ENCODE assay signal across 8 cellular contexts in genomic region chr17:20851630-20852540, GRCh38.
DNase-seq lines count a peak whose midpoint lies in the region; ATAC-seq and TF ChIP-seq lines count a peak whose summit lies in the region.
"Not testable (repeated sequence)": the region's sequence is repeated elsewhere in the genome, so short reads cannot be mapped to it uniquely, and the experiment has no call there.

No MANE protein-coding gene starts in this region.

- not testable (repeated sequence) for H3K9me3 ChIP-seq in CD4-positive, alpha-beta memory T cell (ENCODE audit: control insufficient read depth in 1 of 2, low read length in 2 of 2); MG63; Panc1 (ENCODE audit: control insufficient read depth, insufficient read depth, low read depth, low read length); iPS-18c (ENCODE audit: control insufficient read depth, insufficient read depth, low read length); neuronal stem cell (replicated peaks in 1 of 2; ENCODE audit: control insufficient read depth in 2 of 2, insufficient read depth in 1 of 2, low read depth in 1 of 2, low read length in 2 of 2)

- peak overlapping the region; percentile 19 for H4K8ac ChIP-seq in neuronal stem cell (ENCODE audit: low read depth, low read length)

- not testable (repeated sequence) for H3K4me1 ChIP-seq in CD4-positive, alpha-beta memory T cell (ENCODE audit: insufficient read depth, low read length); Panc1 (ENCODE audit: control insufficient read depth, insufficient read depth, low read length); neuronal stem cell (ENCODE audit: control insufficient read depth in 2 of 2, insufficient read depth in 1 of 2, low read depth in 1 of 2, low read length in 2 of 2)

- not testable (repeated sequence) for H2AK5ac ChIP-seq in neuronal stem cell (ENCODE audit: low read depth, low read length)

- TF ChIP-seq CTCF in Panc1 (IDR thresholded peaks at IDR 0.05) = not testable (repeated sequence)

- DNase-seq in CD4-positive, alpha-beta memory T cell; Panc1 (ENCODE audit: low read depth, low spot score); activated naive CD4-positive, alpha-beta T cell treated with anti-CD3 and anti-CD28 coated beads, Interleukin-2, amount 10 ng/mL, durations not matched to agents 7 days and 5 days; effector memory CD8-positive, alpha-beta T cell: not testable (repeated sequence)
- DNase-seq in MG63 (peak; percentile 51), neuronal stem cell (ENCODE audit: low spot score) (peak; percentile 26), superior temporal gyrus (ENCODE audit: extremely low spot score) (peak; percentile 47)

- WGBS in neuronal stem cell (ENCODE audit: extremely low coverage in 2 of 2, insufficient read length in 2 of 2, insufficient replicate concordance in 1 of 2), 2 donors = no CpG with 5 or more reads among the region's 32 CpGs

- BruUV-seq in Panc1 (replicated peaks; lab: Mats Ljungman, UMichigan) = not testable (repeated sequence)

- H3K27me3 ChIP-seq in CD4-positive, alpha-beta memory T cell (ENCODE audit: insufficient read depth, low read length); Panc1 (ENCODE audit: control insufficient read depth, insufficient read depth, low read length): not testable (repeated sequence)
- peaks cover 41% of the 10 kb centered on the region for H3K27me3 ChIP-seq in MG63
- peaks cover 0 to 25% (median 0%) of the 10 kb centered on the region in 3 experiments for H3K27me3 ChIP-seq in neuronal stem cell (ENCODE audit: control insufficient read depth in 3 of 3, insufficient read depth in 3 of 3, low read depth in 1 of 3, low read length in 3 of 3)

- H3K4me2 ChIP-seq in neuronal stem cell (ENCODE audit: insufficient read depth, low read length, poor library complexity, severe bottlenecking) = peak overlapping the region; percentile 94

- H3K9ac ChIP-seq in neuronal stem cell (ENCODE audit: low read depth, low read length, poor library complexity) = peak overlapping the region; percentile 85

- H4K91ac ChIP-seq in neuronal stem cell (ENCODE audit: low read depth, low read length, poor library complexity) = not testable (repeated sequence)

- in situ Hi-C loops in Panc1 (cut with HindIII; ENCODE audit: low pct_unique_long_range_greater_than_20kb, low sequenced_read_pairs) = not testable (repeated sequence)

- H2BK12ac ChIP-seq in neuronal stem cell (ENCODE audit: low read length) = not testable (repeated sequence)

- peaks cover 0 to 18% (median 4%) of the 10 kb centered on the region in 4 donors for H3K4me1 Mint-ChIP-seq in CD4-positive, alpha-beta memory T cell
- H3K4me1 Mint-ChIP-seq in activated naive CD4-positive, alpha-beta T cell treated with anti-CD3 and anti-CD28 coated beads, Interleukin-2, amount 10 ng/mL, durations not matched to agents 7 days and 5 days = peaks cover 10% of the 10 kb centered on the region
- not testable (repeated sequence) for H3K4me1 Mint-ChIP-seq in effector memory CD8-positive, alpha-beta T cell (ENCODE audit: low read depth in 2 of 2)

- peak overlapping the region in 1 of 7 donors; percentile 21 for H3K27ac Mint-ChIP-seq in CD4-positive, alpha-beta memory T cell
- H3K27ac Mint-ChIP-seq in activated naive CD4-positive, alpha-beta T cell treated with anti-CD3 and anti-CD28 coated beads, Interleukin-2, amount 10 ng/mL, durations not matched to agents 7 days and 5 days; effector memory CD8-positive, alpha-beta T cell: not testable (repeated sequence)

- H3K27ac ChIP-seq in CD4-positive, alpha-beta memory T cell (ENCODE audit: low read depth, low read length); Panc1 (ENCODE audit: low read length): not testable (repeated sequence)
- H3K27ac ChIP-seq in neuronal stem cell (replicated peaks; ENCODE audit: low read length) = peak overlapping the region; percentile 63

- POLR2A ChIA-PET in CD4-positive, alpha-beta memory T cell (lab: Charles Lee; ENCODE audit: partially characterized antibody) = not testable (repeated sequence)
- POLR2A ChIA-PET in Panc1 (lab: Charles Lee) = interaction anchor here (0.6 kb wide), 1 partner anchor 163 kb away, joined by 3 read pairs; no protein-coding TSS in a partner anchor

- not testable (repeated sequence) for ATAC-seq in Panc1; effector memory CD8-positive, alpha-beta T cell (replicated peaks)

- H3K27me3 Mint-ChIP-seq in CD4-positive, alpha-beta memory T cell = peaks cover 26 to 31% of the 10 kb centered on the region in 2 donors
- H3K27me3 Mint-ChIP-seq in activated naive CD4-positive, alpha-beta T cell treated with anti-CD3 and anti-CD28 coated beads, Interleukin-2, amount 10 ng/mL, durations not matched to agents 7 days and 5 days = peaks cover 24% of the 10 kb centered on the region
- H3K27me3 Mint-ChIP-seq in effector memory CD8-positive, alpha-beta T cell = peaks cover 30 to 39% of the 10 kb centered on the region in 2 donors

- peak overlapping the region; percentile 75 for H2BK5ac ChIP-seq in neuronal stem cell (ENCODE audit: low read length)

- not testable (repeated sequence) for H3K4me3 ChIP-seq in CD4-positive, alpha-beta memory T cell (ENCODE audit: low read length in 2 of 2)
- H3K4me3 ChIP-seq in MG63 (peak overlapping the region; percentile 24; the same call in 1 of the 2 replicates), Panc1 (ENCODE audit: low read depth in 2 of 2, low read length in 2 of 2) (peak overlapping the region; percentile 29 to 46), iPS-18c (ENCODE audit: insufficient read depth, low read depth, low read length) (peak overlapping the region; percentile 65), neuronal stem cell (ENCODE audit: low read length in 2 of 2) (peak overlapping the region; percentile 48 to 82)

- H2BK15ac ChIP-seq in neuronal stem cell (ENCODE audit: low read length) = peak overlapping the region; percentile 81

- H3K36me3 ChIP-seq in CD4-positive, alpha-beta memory T cell (ENCODE audit: insufficient read depth, low read length); MG63; Panc1 (ENCODE audit: control insufficient read depth, insufficient read depth, low read length); neuronal stem cell (replicated peaks in 1 of 2; ENCODE audit: control insufficient read depth in 2 of 2, insufficient read depth in 2 of 2, low read length in 2 of 2): not testable (repeated sequence)

- intact Hi-C loops in CD4-positive, alpha-beta memory T cell (cut with micrococcal nuclease); Panc1 (cut with micrococcal nuclease; ENCODE audit: unreplicated experiment): not testable (repeated sequence)

- peak overlapping the region; percentile 90 for H3K18ac ChIP-seq in neuronal stem cell (ENCODE audit: low read length)

- not testable (repeated sequence) for H3K4ac ChIP-seq in neuronal stem cell (ENCODE audit: low read length)

- not testable (repeated sequence) for H3K79me1 ChIP-seq in neuronal stem cell (ENCODE audit: low read depth, low read length)

- not testable (repeated sequence) for H3K36me3 Mint-ChIP-seq in CD4-positive, alpha-beta memory T cell; activated naive CD4-positive, alpha-beta T cell treated with anti-CD3 and anti-CD28 coated beads, Interleukin-2, amount 10 ng/mL, durations not matched to agents 7 days and 5 days; effector memory CD8-positive, alpha-beta T cell (ENCODE audit: insufficient read depth)

- peak overlapping the region in 7 of 8 donors; percentile 40 to 82 (median 61) for H3K4me3 Mint-ChIP-seq in CD4-positive, alpha-beta memory T cell
- peak overlapping the region; percentile 58 for H3K4me3 Mint-ChIP-seq in activated naive CD4-positive, alpha-beta T cell treated with anti-CD3 and anti-CD28 coated beads, Interleukin-2, amount 10 ng/mL, durations not matched to agents 7 days and 5 days
- peak overlapping the region; percentile 45 to 46 for H3K4me3 Mint-ChIP-seq in effector memory CD8-positive, alpha-beta T cell

- peak overlapping the region; percentile 82 for H3K14ac ChIP-seq in neuronal stem cell (ENCODE audit: low read length)

- H2BK120ac ChIP-seq in neuronal stem cell (ENCODE audit: low read depth, low read length) = not testable (repeated sequence)

- peak overlapping the region; percentile 94 for H2AFZ ChIP-seq in neuronal stem cell (ENCODE audit: low read length)

- CTCF ChIA-PET in CD4-positive, alpha-beta memory T cell (lab: Charles Lee; ENCODE audit: partially characterized antibody); Panc1 (lab: Charles Lee): not testable (repeated sequence)
- CTCF ChIA-PET in activated naive CD4-positive, alpha-beta T cell treated with anti-CD3 and anti-CD28 coated beads, Interleukin-2, amount 10 ng/mL, durations not matched to agents 7 days and 5 days (lab: Charles Lee) = interaction anchor here (0.7 kb wide), 1 partner anchor 248 kb away, joined by 3 read pairs; no protein-coding TSS in a partner anchor

- H3K9me3 Mint-ChIP-seq in CD4-positive, alpha-beta memory T cell; activated naive CD4-positive, alpha-beta T cell treated with anti-CD3 and anti-CD28 coated beads, Interleukin-2, amount 10 ng/mL, durations not matched to agents 7 days and 5 days; effector memory CD8-positive, alpha-beta T cell: not testable (repeated sequence)

- H3K23ac ChIP-seq in neuronal stem cell (ENCODE audit: low read depth, low read length, poor library complexity) = not testable (repeated sequence)
